27 cellular contexts compared by ENCODE assay signal in genomic region chr14:106218189-106218588, GRCh38.
"Had no signal": no experiment of that assay in that cellular context is flagged by ENCODE, and none has a peak within 500 bp of the region (broad histone marks: within the 10 kb centered on the region; RNA-seq: fewer than 3 reads in every experiment).

No MANE protein-coding gene starts in this region.

- H3K27me3 ChIP-seq: neural progenitor cell, right atrium auricular region, tibial nerve had no signal

- H3K9me3 ChIP-seq: mucosa of descending colon, prostate gland, right atrium auricular region, tibial nerve had no signal

- FAIRE-seq: islet of Langerhans, urothelium cell line had no signal

- H3K4me2 ChIP-seq: neural progenitor cell had no signal

- H3K9ac ChIP-seq: neural progenitor cell had no signal

- DNase-seq: activated CD4-positive, alpha-beta T cell treated with anti-CD3 and anti-CD28 coated beads, Interleukin-2, amount 50 U/mL, for 4 hours; activated CD8-positive, alpha-beta memory T cell treated with anti-CD3 and anti-CD28 coated beads, Interleukin-2, amount 10 ng/mL, durations not matched to agents 7 days and 5 days; activated naive CD4-positive, alpha-beta T cell; activated naive CD8-positive, alpha-beta T cell treated with anti-CD3 and anti-CD28 coated beads, Interleukin-2, amount 10 ng/mL, durations not matched to agents 7 days and 5 days; activated T-cell treated with anti-CD3 and anti-CD28 coated beads, Interleukin-2, amount 50 U/mL, for 1 hour; amygdala; endodermal cell; foreskin melanocyte; glutamatergic neuron; hippocampal formation; left cardiac atrium; mesenchymal stem cell; mucosa of descending colon; naive B cell; stimulated activated CD4-positive, alpha-beta T cell treated with anti-CD3 and anti-CD28 coated beads, Interleukin-12 subunit alpha, Interleukin-12 subunit beta, amount 100 ng/mL, for 4 hours; stimulated activated CD4-positive, alpha-beta T cell treated with anti-CD3 and anti-CD28 coated beads, Interleukin-1b, Interleukin-23, amount 100 ng/mL, for 48 hours; stimulated activated CD8-positive, alpha-beta memory T cell treated with anti-CD3 and anti-CD28 coated beads, Interleukin-4, amount 100 ng/mL, for 48 hours; stimulated activated naive CD4-positive, alpha-beta T cell treated with Interleukin-2 at 50 U/mL for 16 hours; substantia nigra; WERI-Rb-1 had no signal

- H3K27ac ChIP-seq: epithelial cell of prostate, neural progenitor cell, prostate gland, right atrium auricular region, tibial nerve, WERI-Rb-1 had no signal

- H2AFZ ChIP-seq: neural progenitor cell had no signal

- H3K36me3 ChIP-seq: neural progenitor cell, prostate gland, right atrium auricular region, tibial nerve, WERI-Rb-1 had no signal

- H3K4me1 ChIP-seq: neural progenitor cell, prostate gland, right atrium auricular region, tibial nerve had no signal

- H3K4me3 ChIP-seq: mucosa of descending colon, neural progenitor cell, prostate gland, right atrium auricular region, tibial nerve had no signal
